8 cellular contexts compared by ENCODE assay signal in the genomic region with DNA sequence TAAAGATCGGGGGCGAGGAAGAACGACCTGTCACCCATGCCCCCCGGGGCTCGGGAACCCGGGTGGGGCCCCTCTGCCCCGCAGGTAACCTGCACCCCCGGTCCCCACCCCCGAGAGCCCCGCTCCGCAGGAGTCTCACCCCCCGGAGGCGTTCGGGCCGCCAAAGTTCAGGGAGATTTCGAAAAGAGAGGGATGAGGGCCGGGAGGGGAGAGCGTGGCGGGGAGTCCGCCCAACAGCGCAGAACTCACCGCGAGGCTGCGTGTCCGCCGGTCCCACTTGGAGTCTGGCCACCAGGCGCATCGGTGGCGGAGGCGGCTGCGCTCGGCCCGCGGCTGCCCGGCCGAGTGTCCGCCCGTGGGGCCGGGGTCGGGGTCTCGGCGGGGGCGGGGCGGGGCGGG. TPM values are rescaled to one million over a fixed set of nuclear protein-coding genes. Genes with fewer than 3 reads are reported as not detected.
DNase-seq lines count a peak whose midpoint lies in the region; ATAC-seq, FAIRE-seq and TF ChIP-seq lines count a peak whose summit lies in the region.

A gene (minus strand): TSS at position 347 of the 399 bp plus-strand sequence. CDS start 2,447 bp downstream, outside the sequence.

- H3K27ac ChIP-seq in SJSA1 (peak within 1 kb of the TSS; percentile 97), lower lobe of right lung (peak within 1 kb of the TSS; percentile 89), tibial nerve (peak within 1 kb of the TSS; percentile 89 to 99 (median 98))

- POLR2A ChIA-PET in AG04449 (lab: Yijun Ruan, JAX): interaction anchor here (0.5 to 0.6 kb wide), 2 partner anchors 43 to 85 kb away, joined by 3 read pairs; no protein-coding TSS in a partner anchor

- TF ChIP-seq EP300 in tibial nerve (IDR thresholded peaks at IDR 0.05): no peak

- H3K9me3 Mint-ChIP-seq in dendritic cell treated with granulocyte-macrophage colony-stimulating factor and Interleukin-4, amounts not matched to agents 40 ng/mL and 50 ng/mL, for 4 days: no peaks in the 10 kb centered on the region

- H3K27ac Mint-ChIP-seq in dendritic cell treated with granulocyte-macrophage colony-stimulating factor and Interleukin-4, amounts not matched to agents 40 ng/mL and 50 ng/mL, for 4 days: peak within 1 kb of the TSS; percentile 82

- TF ChIP-seq POLR2A in GM12892 (IDR thresholded peaks at IDR 0.05; ENCODE audit: low read depth, low read length): peak; percentile 53; the same call in 1 of the 2 replicates
- no peak for TF ChIP-seq POLR2A in tibial nerve (IDR thresholded peaks at IDR 0.05)

- FAIRE-seq in GM12892 (lab: Jason Lieb, UNC): no peak

- no peaks in the 10 kb centered on the region for H3K9me3 ChIP-seq in SJSA1 (replicated peaks)
- H3K9me3 ChIP-seq in lower lobe of right lung: no peaks in the 10 kb centered on the region
- no peaks in the 10 kb centered on the region for H3K9me3 ChIP-seq in tibial nerve

- H3K4me3 ChIP-seq in AG04449 (ENCODE audit: low read depth, low read length): peak within 1 kb of the TSS; percentile 67
- H3K4me3 ChIP-seq in SJSA1: peak within 1 kb of the TSS; percentile 50
- peak within 1 kb of the TSS; percentile 82 for H3K4me3 ChIP-seq in lower lobe of right lung
- peak within 1 kb of the TSS; percentile 60 to 86 (median 78) for H3K4me3 ChIP-seq in tibial nerve

- H3K4me3 Mint-ChIP-seq in dendritic cell treated with granulocyte-macrophage colony-stimulating factor and Interleukin-4, amounts not matched to agents 40 ng/mL and 50 ng/mL, for 4 days: peak within 1 kb of the TSS; percentile 86

- H3K36me3 ChIP-seq in SJSA1 (peaks cover 47% of the 10 kb centered on the region), lower lobe of right lung (peaks cover 12% of the 10 kb centered on the region), tibial nerve (peaks cover 0 to 27% (median 0%) of the 10 kb centered on the region in 3 donors)

- TF ChIP-seq CTCF in AG04449 (IDR thresholded peaks at IDR 0.05; ENCODE audit: insufficient read depth, low read length, missing control alignments) (no peak), lower lobe of right lung (IDR thresholded peaks at IDR 0.05) (no peak), tibial nerve (IDR thresholded peaks at IDR 0.05) (no peak)

- intact Hi-C loops in dendritic cell treated with granulocyte-macrophage colony-stimulating factor and Interleukin-4, amounts not matched to agents 40 ng/mL and 50 ng/mL, for 4 days (cut with micrococcal nuclease): loop anchor here (2.0 kb wide), 3 partner anchors 34 to 84 kb away; a partner anchor contains a TSS
- intact Hi-C loops in lower lobe of right lung (cut with DNase I): no loop called here

- WGBS in tibial nerve, 2 donors: 0% methylated on average over 23 to 31 of the region's 45 CpGs

- H3K27me3 ChIP-seq in SJSA1 (replicated peaks): no peaks in the 10 kb centered on the region
- no peaks in the 10 kb centered on the region for H3K27me3 ChIP-seq in lower lobe of right lung (ENCODE audit: low read depth)
- H3K27me3 ChIP-seq in tibial nerve: no peaks in the 10 kb centered on the region

- CTCF ChIA-PET in AG04449 (lab: Yijun Ruan, JAX): interaction anchor here (1.2 kb wide), 1 partner anchor 7 kb away, joined by 3 read pairs; no protein-coding TSS in a partner anchor

- ATAC-seq in HG03097 (IDR thresholded peaks at IDR 0.05; ENCODE audit: low FRiP score, unreplicated experiment) (peak; percentile 22), lower lobe of right lung (peak; percentile 5 to 25)

- DNase-seq in AG04449 (ENCODE audit: low read depth, low spot score) (no peak), GM12892 (ENCODE audit: insufficient read length) (peak; percentile 57), SJSA1 (ENCODE audit: low read depth in 1 of 2, low spot score in 2 of 2) (peak in 1 of 2 experiments; percentile 61), lower lobe of right lung (peak; percentile 49), tibial nerve (ENCODE audit: low spot score in 2 of 2) (no peak), NCI-H1436 (lab: John Stamatoyannopoulos, UW) (no peak)

- H3K4me1 ChIP-seq in SJSA1 (replicated peaks) (peaks cover 34% of the 10 kb centered on the region), lower lobe of right lung (peaks cover 12% of the 10 kb centered on the region), tibial nerve (peaks cover 0 to 27% (median 14%) of the 10 kb centered on the region in 4 donors)

- H3K27me3 Mint-ChIP-seq in dendritic cell treated with granulocyte-macrophage colony-stimulating factor and Interleukin-4, amounts not matched to agents 40 ng/mL and 50 ng/mL, for 4 days: peaks cover 5% of the 10 kb centered on the region

- H3K36me3 Mint-ChIP-seq in dendritic cell treated with granulocyte-macrophage colony-stimulating factor and Interleukin-4, amounts not matched to agents 40 ng/mL and 50 ng/mL, for 4 days (ENCODE audit: low read depth): peaks cover 29% of the 10 kb centered on the region

- peaks cover 25% of the 10 kb centered on the region for H3K4me1 Mint-ChIP-seq in dendritic cell treated with granulocyte-macrophage colony-stimulating factor and Interleukin-4, amounts not matched to agents 40 ng/mL and 50 ng/mL, for 4 days (ENCODE audit: low read depth)

RNA-seq across cellular contexts. Expression of the gene that starts here (rescaled TPM):
- 70.4 TPM for polyA plus RNA-seq in GM12892 (2012; ENCODE audit: missing spikeins)
- 68.3 and 69.6 TPM in 2 replicates for total RNA-seq in SJSA1 (2014; rRNA removed; shearing (Covaris generic))
- 24.4 TPM for total RNA-seq in lower lobe of right lung
- total RNA-seq in tibial nerve: 10 to 100 TPM; 31.2 to 61.6 (median 44.3) TPM

Comparison
In these comparisons a context has a peak if more than half of its experiments do, and no peak if none do; other contexts are left out.
1. DNase-seq: peak in GM12892 (single experiment) and lower lobe of right lung (single experiment); none in AG04449 (single experiment), tibial nerve (0 of 2) and NCI-H1436 (single experiment).
2. Peak in every context shown above with its lines, with median percentiles within 50 percentile points of each other: H3K4me3 ChIP-seq and H3K27ac ChIP-seq.